Comparison of ENCODE assay signal across 10 cellular contexts in the genomic region with DNA sequence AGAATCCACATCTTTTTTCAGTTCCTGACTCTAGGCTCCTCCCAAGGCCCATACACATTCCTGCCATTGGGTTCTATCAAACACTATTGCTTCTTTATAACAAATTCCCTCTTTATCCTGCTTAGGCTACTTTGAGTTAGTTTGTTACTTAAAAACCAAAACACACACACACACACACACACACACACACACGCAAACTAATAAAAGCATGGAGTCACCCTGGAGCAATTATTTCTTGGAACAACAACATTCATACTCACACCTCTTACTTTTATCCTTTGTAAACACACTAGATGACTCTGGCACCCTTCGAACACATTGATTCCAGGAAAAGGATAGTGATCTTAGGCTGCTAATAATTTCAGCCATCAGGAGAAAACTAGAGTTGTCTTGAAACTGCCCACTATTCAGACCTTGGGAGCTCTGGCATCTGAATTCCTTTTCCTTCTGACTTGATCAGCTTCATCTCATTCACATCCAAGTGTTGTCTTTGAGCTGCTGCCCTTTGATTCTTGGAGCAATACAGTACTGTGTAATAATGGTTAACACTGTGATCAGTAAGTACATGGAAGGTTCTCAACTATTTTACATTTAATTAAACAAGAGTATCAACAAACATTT. TPM values are rescaled to one million over a fixed set of nuclear protein-coding genes. Genes with fewer than 3 reads are reported as not detected.
DNase-seq lines count a peak whose midpoint lies in the region; ATAC-seq, FAIRE-seq and TF ChIP-seq lines count a peak whose summit lies in the region.
"Had no signal": no experiment of that assay in that cellular context is flagged by ENCODE, and none has a peak within 500 bp of the region (broad histone marks: within the 10 kb centered on the region; RNA-seq: fewer than 3 reads in every experiment).

No MANE protein-coding gene starts in this region.

- no peak overlapping the region for H2BK120ac ChIP-seq in H9 (ENCODE audit: low read depth, low read length, poor library complexity, severe bottlenecking)

- peaks cover 13 to 16% of the 10 kb centered on the region in 2 experiments for H3K4me1 Mint-ChIP-seq in H9

- peaks cover 3% of the 10 kb centered on the region for H3K23me2 ChIP-seq in H9 (ENCODE audit: insufficient read length, low read depth, low read length, poor library complexity, severe bottlenecking)

- ATAC-seq in K562: no peak
- no peak for ATAC-seq in GM19467 (IDR thresholded peaks at IDR 0.05; ENCODE audit: unreplicated experiment)
- ATAC-seq in GM18868 (IDR thresholded peaks at IDR 0.05; ENCODE audit: unreplicated experiment): no peak
- ATAC-seq in HG03097 (IDR thresholded peaks at IDR 0.05; ENCODE audit: low FRiP score, unreplicated experiment): no peak

- no peak overlapping the region for H3K18ac ChIP-seq in H9 (ENCODE audit: insufficient read length, low read depth, low read length)

- no peak overlapping the region for H2BK12ac ChIP-seq in H9 (ENCODE audit: insufficient read length, low read depth, low read length)

- no peak overlapping the region for H2BK20ac ChIP-seq in H9 (ENCODE audit: low read depth, low read length, poor library complexity, severe bottlenecking)

- intact Hi-C loops in K562 (cut with micrococcal nuclease) (no loop called here), kidney (cut with DNase I) (no loop called here)

- no peaks in the 10 kb centered on the region for H3K9me3 ChIP-seq in H9 (ENCODE audit: control insufficient read depth, low read depth, low read length)
- H3K9me3 ChIP-seq in K562 (replicated peaks; ENCODE audit: control insufficient read depth, insufficient read depth, low read depth, low read length): peaks cover 3% of the 10 kb centered on the region; the same call in 1 of the 2 replicates
- no peaks in the 10 kb centered on the region for H3K9me3 ChIP-seq in kidney (ENCODE audit: control insufficient read depth in 1 of 2, low read length in 2 of 2)
- H3K9me3 ChIP-seq in stomach smooth muscle (ENCODE audit: control insufficient read depth in 2 of 2, low read length in 2 of 2): no peaks in the 10 kb centered on the region

- H3T11ph ChIP-seq in H9 (ENCODE audit: low read length): no peak overlapping the region

- H2AFZ ChIP-seq in H9 (ENCODE audit: low read length) (no peak overlapping the region), K562 (ENCODE audit: low read depth, low read length) (peak overlapping the region; percentile 61)

- H3K56ac ChIP-seq in H9 (ENCODE audit: insufficient read length, low read depth, low read length): no peak overlapping the region

- H3K27ac Mint-ChIP-seq in H9: peak overlapping the region in 2 of 3 experiments; percentile 4 to 84; a peak in 4 of 7 replicates

- no peak overlapping the region for H2AK5ac ChIP-seq in H9 (ENCODE audit: insufficient read length, low read length)

- H3K9ac ChIP-seq in H9 (ENCODE audit: extremely low read depth, insufficient read length, low read length) (no peak overlapping the region), K562 (ENCODE audit: insufficient read depth in 1 of 2, low read depth in 2 of 2, low read length in 2 of 2) (no peak overlapping the region), kidney (ENCODE audit: low read length in 2 of 2) (no peak overlapping the region), stomach smooth muscle (ENCODE audit: low read length in 2 of 2) (no peak overlapping the region)

- H3K4ac ChIP-seq in H9 (ENCODE audit: low read depth, low read length): no peak overlapping the region

- no peak for TF ChIP-seq EP300 in K562 (IDR thresholded peaks at IDR 0.05; ENCODE audit: low read length)

- no peak overlapping the region for H3K4me2 ChIP-seq in H9 (ENCODE audit: insufficient read depth, insufficient read length, low read length)
- no peak overlapping the region for H3K4me2 ChIP-seq in K562 (ENCODE audit: insufficient read depth, low read length)

- H3K4me1 ChIP-seq in H9 (ENCODE audit: insufficient read depth, low read length): peaks cover 3% of the 10 kb centered on the region; the same call in 1 of the 2 replicates
- peaks cover 0 to 4% of the 10 kb centered on the region in 2 experiments; a peak in 2 of 5 replicates for H3K4me1 ChIP-seq in K562 (replicated peaks in 1 of 2; ENCODE audit: control insufficient read depth in 2 of 2, insufficient read depth in 2 of 2, low read length in 2 of 2)
- peaks cover 0 to 2% of the 10 kb centered on the region in 2 donors for H3K4me1 ChIP-seq in kidney (ENCODE audit: control insufficient read depth in 1 of 2, insufficient read depth in 1 of 2, low read depth in 1 of 2, low read length in 2 of 2)
- peaks cover 8% of the 10 kb centered on the region for H3K4me1 ChIP-seq in stomach smooth muscle (ENCODE audit: control insufficient read depth, insufficient read depth, low read length)

- BruUV-seq in K562 (replicated peaks; lab: Mats Ljungman, UMichigan): no TSS peak

- H3K4me3 ChIP-seq in K562 (no peak overlapping the region), kidney (ENCODE audit: low read length in 2 of 2) (peak overlapping the region in 1 of 2 donors; percentile 16), stomach smooth muscle (ENCODE audit: low read length in 2 of 2) (no peak overlapping the region)

- H2BK15ac ChIP-seq in H9 (ENCODE audit: low read depth, low read length): no peak overlapping the region

- no peak overlapping the region for H4K5ac ChIP-seq in H9 (ENCODE audit: insufficient read length, low read depth, low read length)

- no peaks in the 10 kb centered on the region for H3K27me3 Mint-ChIP-seq in H9 (ENCODE audit: low read depth)
- H3K27me3 Mint-ChIP-seq: activated naive CD4-positive, alpha-beta T cell treated with anti-CD3 and anti-CD28 coated beads, Interleukin-2, amount 50 U/mL, for 24 hours had no signal

- no CpG with 5 or more reads among the region's 2 CpGs for WGBS in H9 (ENCODE audit: extremely low coverage, insufficient read length, low lambda C conversion rate)
- WGBS in K562 (ENCODE audit: insufficient coverage, low coverage, missing lambda C conversion rate): 36% methylated on average over 2 of the region's 2 CpGs

- no peak overlapping the region for H3K27ac ChIP-seq in H9 (ENCODE audit: insufficient read length, low read depth, low read length)
- no peak overlapping the region for H3K27ac ChIP-seq in K562 (ENCODE audit: extremely low read depth, low read depth, low read length)
- peak overlapping the region; percentile 9 to 20 for H3K27ac ChIP-seq in kidney (ENCODE audit: low read depth in 2 of 2, low read length in 2 of 2)
- H3K27ac ChIP-seq in stomach smooth muscle (ENCODE audit: low read length): peak overlapping the region; percentile 38

- POLR2A ChIA-PET in K562 (lab: Yijun Ruan, JAX): no interaction called here

- no peak overlapping the region for H4K91ac ChIP-seq in H9 (ENCODE audit: insufficient read length, low read depth, low read length)

- no peak for TF ChIP-seq CTCF in H9 (conservative IDR thresholded peaks at IDR 0.05)
- no peak for TF ChIP-seq CTCF in K562 (IDR thresholded peaks at IDR 0.05 in 2 of 3, conservative IDR thresholded peaks at IDR 0.05 in 1 of 3; ENCODE audit: insufficient read depth in 2 of 3, low read depth in 1 of 3, low read length in 3 of 3)
- no peak for TF ChIP-seq CTCF in kidney (IDR thresholded peaks at IDR 0.05; ENCODE audit: borderline replicate concordance, extremely low read depth, insufficient read depth)

- no peak overlapping the region; a peak in 1 of 5 replicates for H3K4me3 Mint-ChIP-seq in H9

- no peak overlapping the region for H4K8ac ChIP-seq in H9 (replicated peaks; ENCODE audit: insufficient read length, low read depth, low read length)

- peaks cover 0 to 3% (median 0%) of the 10 kb centered on the region in 3 experiments; a peak in 3 of 7 replicates for H3K36me3 Mint-ChIP-seq in H9 (ENCODE audit: insufficient read depth in 1 of 3, low read depth in 3 of 3)
- H3K36me3 Mint-ChIP-seq: activated naive CD4-positive, alpha-beta T cell treated with anti-CD3 and anti-CD28 coated beads, Interleukin-2, amount 50 U/mL, for 24 hours had no signal

- H3K79me1 ChIP-seq in H9 (ENCODE audit: insufficient read depth, low read depth, low read length, poor library complexity, severe bottlenecking): no peaks in the 10 kb centered on the region

- DNase-seq in H9 (peak; percentile 21), K562 (ENCODE audit: extremely low read depth in 1 of 4, low spot score in 3 of 4) (peak in 3 of 4 experiments; percentile 2 to 5 (median 2)), kidney (no peak), NCI-H774 (lab: John Stamatoyannopoulos, UW) (no peak)
- DNase-seq: NCI-H2171 had no signal

- no peak overlapping the region for H2BK5ac ChIP-seq in H9 (ENCODE audit: insufficient read length, low read length)

- no peak for TF ChIP-seq RAD21 in K562 (CRISPR knock-in tag; conservative IDR thresholded peaks at IDR 0.05 in 1 of 2, IDR thresholded peaks at IDR 0.05 in 1 of 2)

- no peaks in the 10 kb centered on the region for H3K27me3 ChIP-seq in H9 (ENCODE audit: insufficient read depth, low read length)
- H3K27me3 ChIP-seq in K562 (ENCODE audit: control insufficient read depth in 2 of 2, insufficient read depth in 2 of 2, low read length in 2 of 2): no peaks in the 10 kb centered on the region
- no peaks in the 10 kb centered on the region for H3K27me3 ChIP-seq in stomach smooth muscle (ENCODE audit: control insufficient read depth in 1 of 2, insufficient read depth in 2 of 2, low read length in 2 of 2)

- no peaks in the 10 kb centered on the region; the same call in 2 of the 3 replicates for H3K36me3 ChIP-seq in K562 (ENCODE audit: control insufficient read depth, insufficient read depth, low read length)
- H3K36me3 ChIP-seq in kidney (ENCODE audit: control insufficient read depth in 1 of 2, insufficient read depth in 2 of 2, low read length in 2 of 2): no peaks in the 10 kb centered on the region
- no peaks in the 10 kb centered on the region for H3K36me3 ChIP-seq in stomach smooth muscle (ENCODE audit: control insufficient read depth in 2 of 2, insufficient read depth in 2 of 2, low read length in 2 of 2)

- no peak for FAIRE-seq in K562 (lab: Jason Lieb, UNC)
- FAIRE-seq in kidney (lab: Jason Lieb, UNC): no peak

- H3K9me1 ChIP-seq in K562 (ENCODE audit: control insufficient read depth, insufficient read depth, low read length): no peaks in the 10 kb centered on the region

- H4K20me1 ChIP-seq in H9 (ENCODE audit: control insufficient read depth, insufficient read depth, insufficient read length) (no peaks in the 10 kb centered on the region), K562 (replicated peaks; ENCODE audit: control insufficient read depth, insufficient read depth, low read length) (no peaks in the 10 kb centered on the region)

- H3K14ac ChIP-seq in H9 (ENCODE audit: insufficient read depth, low read length): no peak overlapping the region

- H3K79me2 ChIP-seq in H9 (ENCODE audit: insufficient read depth, low read length): no peaks in the 10 kb centered on the region
- H3K79me2 ChIP-seq in K562 (ENCODE audit: control insufficient read depth, insufficient read depth, low read length): peaks cover 14% of the 10 kb centered on the region

- in situ Hi-C loops in K562 (cut with MboI): no loop called here

- no peaks in the 10 kb centered on the region; a peak in 2 of 5 replicates for H3K9me3 Mint-ChIP-seq in H9
- H3K9me3 Mint-ChIP-seq: activated naive CD4-positive, alpha-beta T cell treated with anti-CD3 and anti-CD28 coated beads, Interleukin-2, amount 50 U/mL, for 24 hours had no signal

- TF ChIP-seq POLR2A in K562 (conservative IDR thresholded peaks at IDR 0.05): no peak

- H3K23ac ChIP-seq in H9 (ENCODE audit: insufficient read length, low read depth, low read length): no peak overlapping the region

- CTCF ChIA-PET in K562 (lab: Yijun Ruan, JAX; ENCODE audit: low intra/inter-chr PET ratio): no interaction called here

RNA-seq across cellular contexts. Expression of gene SEC22B, which starts 2.6 kb away (rescaled TPM):
- total RNA-seq in H9 (2021): 13.9 and 14.1 TPM in 2 replicates
- total RNA-seq in K562 (2011; cell fraction: chromatin; rRNA removed; ENCODE audit: low replicate concordance): 21.9 and 65.7 TPM in 2 replicates
- total RNA-seq in K562 (2011; cell fraction: nucleolus; rRNA removed): 11.3 and 17.8 TPM in 2 replicates
- 52.1 and 121 TPM in 2 replicates for total RNA-seq in K562 (2011; cell fraction: nucleoplasm; rRNA removed)
- 11.7 and 13.1 TPM in 2 replicates for total RNA-seq in K562 (2014; rRNA removed)
- total RNA-seq in K562 (2014; rRNA removed; fragmentation: Illumina TruSeq; extraction: Trizol): 25.3 and 28.2 TPM in 2 replicates
- 20.4 and 23.5 TPM in 2 replicates for total RNA-seq in K562 (2015; rRNA removed; fragmentation: Illumina TruSeq; extraction: Trizol)
- 19.1 and 19.5 TPM in 2 replicates for total RNA-seq in K562 (2021)
- 23.5 and 28.7 TPM in 2 replicates for polyA plus RNA-seq in K562 (2011; rRNA removed)
- 6.1 and 11.9 TPM in 2 replicates for polyA plus RNA-seq in K562 (2011; cell fraction: cytosol; rRNA removed)
- 20.5 and 33.1 TPM in 2 replicates for polyA plus RNA-seq in K562 (2011; cell fraction: nucleus; rRNA removed)
- polyA plus RNA-seq in K562 (2012): 17.5 and 24.8 TPM in 2 replicates
- 20.9 and 22.8 TPM in 2 replicates for polyA plus RNA-seq in K562 (2014; fragmentation: Illumina TruSeq; extraction: Trizol)
- 10 to 100 TPM; 27.5 to 40.3 TPM for polyA plus RNA-seq in K562 (2014; fragmentation: Nextera tagmentation; extraction: Ambion mirVana)
- 17.7 and 17.9 TPM in 2 replicates for polyA plus RNA-seq in K562 (2014; rRNA removed)
- 36.9 and 41.2 TPM in 2 replicates for polyA minus RNA-seq in K562 (2011; rRNA and poly(A)+ RNA removed)
- polyA minus RNA-seq in K562 (2011; cell fraction: cytosol; rRNA and poly(A)+ RNA removed): 10.9 and 11.5 TPM in 2 replicates
- 33.8 and 61.4 TPM in 2 replicates for polyA minus RNA-seq in K562 (2011; cell fraction: nucleus; rRNA and poly(A)+ RNA removed)
- total RNA-seq in kidney: 29.8 TPM
- polyA plus RNA-seq in kidney (ENCODE audit: insufficient read depth, low read depth, low replicate concordance): 20.1 TPM

Comparison
In these comparisons a context has a peak if more than half of its experiments do, and no peak if none do; other contexts are left out.
1. DNase-seq: peak in H9 (single experiment) and K562 (3 of 4); none in kidney (single experiment) and NCI-H774 (single experiment).
2. H3K27ac ChIP-seq: peak in kidney (2 of 2) and stomach smooth muscle (single experiment); none in H9 (single experiment) and K562 (single experiment).